ENCODE assay signal across 1 cellular context in genomic region chr2:43098539-43098938, GRCh38.
TF ChIP-seq lines count a peak whose summit lies in the region.

No MANE protein-coding gene starts in this region.

TF ChIP-seq in HepG2, 621 proteins besides CTCF, POLR2A, EP300 and RAD21 (continued from another document):
- no peak for TF ChIP-seq HIC2 (CRISPR knock-in tag; IDR thresholded peaks at IDR 0.05; ENCODE audit: low read depth)
TF ChIP-seq in HepG2: peak in this region for 8.
